28 cellular contexts compared by ENCODE assay signal in genomic region chr1:237670296-237670695, GRCh38.
"Had no signal": no experiment of that assay in that cellular context is flagged by ENCODE, and none has a peak within 500 bp of the region (broad histone marks: within the 10 kb centered on the region; RNA-seq: fewer than 3 reads in every experiment).

No MANE protein-coding gene starts in this region.

- H3K4me1 Mint-ChIP-seq: naive thymus-derived CD4-positive, alpha-beta T cell; nephron; stimulated activated memory B cell treated with anti-CD40 and anti-IgM and Interleukin-4, amounts not matched to agents 10 μg/mL and 1 μg/mL and 100 μg/mL, for 72 hours had no signal

- H3K27me3 ChIP-seq: gastroesophageal sphincter, heart left ventricle, hepatocyte, left lung, neural progenitor cell, sigmoid colon, testis, tibial artery, upper lobe of left lung had no signal

- ATAC-seq: gastroesophageal sphincter; left lung; naive thymus-derived CD4-positive, alpha-beta T cell; stimulated activated memory B cell treated with anti-CD40 and anti-IgM and Interleukin-4, amounts not matched to agents 10 μg/mL and 1 μg/mL and 100 μg/mL, for 72 hours; stimulated activated naive CD8-positive, alpha-beta T cell treated with anti-CD3 and anti-CD28 coated beads, Interleukin-15, Interleukin-2, amounts not matched to agents 100 U/mL and 50 U/mL, for 24 hours had no signal

- H3K27ac Mint-ChIP-seq: naive thymus-derived CD4-positive, alpha-beta T cell; nephron; stimulated activated memory B cell treated with anti-CD40 and anti-IgM and Interleukin-4, amounts not matched to agents 10 μg/mL and 1 μg/mL and 100 μg/mL, for 72 hours had no signal

- H3K27me3 Mint-ChIP-seq: naive thymus-derived CD4-positive, alpha-beta T cell; stimulated activated memory B cell treated with anti-CD40 and anti-IgM and Interleukin-4, amounts not matched to agents 10 μg/mL and 1 μg/mL and 100 μg/mL, for 72 hours had no signal

- H3K36me3 Mint-ChIP-seq: naive thymus-derived CD4-positive, alpha-beta T cell; neural progenitor cell; stimulated activated memory B cell treated with anti-CD40 and anti-IgM and Interleukin-4, amounts not matched to agents 10 μg/mL and 1 μg/mL and 100 μg/mL, for 72 hours had no signal

- H3K4me3 ChIP-seq: coronary artery, gastroesophageal sphincter, heart left ventricle, hepatocyte, left lung, neural progenitor cell, prostate gland, sigmoid colon, testis, tibial artery, upper lobe of left lung had no signal

- FAIRE-seq: endothelial cell of umbilical vein, kidney, urothelium cell line had no signal

- H3K36me3 ChIP-seq: left lung, neural progenitor cell, prostate gland, upper lobe of left lung had no signal

- DNase-seq: dermis blood vessel endothelial cell; effector memory CD4-positive, alpha-beta T cell; foreskin fibroblast; heart left ventricle; kidney; left cardiac atrium; left lung; mesenchymal stem cell; midbrain; naive thymus-derived CD4-positive, alpha-beta T cell; right cardiac atrium; sigmoid colon; stimulated activated CD4-positive, alpha-beta T cell treated with anti-CD3 and anti-CD28 coated beads, Interleukin-2, amount 100 ng/mL, for 24 hours; stimulated activated CD4-positive, alpha-beta T cell treated with anti-CD3 and anti-CD28 coated beads, Interleukin-4, amount 100 ng/mL, for 4 hours; stimulated activated naive CD8-positive, alpha-beta T cell treated with anti-CD3 and anti-CD28 coated beads, Interleukin-15, Interleukin-2, amounts not matched to agents 100 U/mL and 50 U/mL, for 24 hours; substantia nigra; testis; tibial artery had no signal

- H3K4me3 Mint-ChIP-seq: naive thymus-derived CD4-positive, alpha-beta T cell; nephron; neural progenitor cell; stimulated activated memory B cell treated with anti-CD40 and anti-IgM and Interleukin-4, amounts not matched to agents 10 μg/mL and 1 μg/mL and 100 μg/mL, for 72 hours had no signal
